18 cellular contexts compared by ENCODE assay signal in genomic region chr5:71790433-71790832, GRCh38.
"Had no signal": no experiment of that assay in that cellular context is flagged by ENCODE, and none has a peak within 500 bp of the region (broad histone marks: within the 10 kb centered on the region; RNA-seq: fewer than 3 reads in every experiment).

No MANE protein-coding gene starts in this region.

- ATAC-seq: activated CD4-positive, alpha-beta T cell treated with anti-CD3 and anti-CD28 coated beads for 36 hours; activated CD8-positive, alpha-beta memory T cell treated with anti-CD3 and anti-CD28 coated beads, Interleukin-2, amount 10 ng/mL, durations not matched to agents 7 days and 5 days; activated CD8-positive, alpha-beta T cell treated with anti-CD3 and anti-CD28 coated beads, Interleukin-2, amount 10 ng/mL, durations not matched to agents 7 days and 5 days; activated naive CD4-positive, alpha-beta T cell treated with anti-CD3 and anti-CD28 coated beads, Interleukin-2, amount 50 U/mL, for 72 hours; gastroesophageal sphincter; left cardiac atrium; pancreas; sciatic nerve; stimulated activated effector memory CD8-positive, alpha-beta T cell treated with anti-CD3 and anti-CD28 coated beads, Interleukin-12 subunit alpha, Interleukin-12 subunit beta, amount 100 ng/mL, for 72 hours had no signal

- DNase-seq: activated CD4-positive, alpha-beta T cell treated with anti-CD3 and anti-CD28 coated beads for 36 hours; activated CD4-positive, CD25-positive, alpha-beta regulatory T cell; activated CD8-positive, alpha-beta memory T cell treated with anti-CD3 and anti-CD28 coated beads, Interleukin-2, amount 10 ng/mL, durations not matched to agents 7 days and 5 days; activated CD8-positive, alpha-beta T cell treated with anti-CD3 and anti-CD28 coated beads, Interleukin-2, amount 10 ng/mL, durations not matched to agents 7 days and 5 days; activated naive CD4-positive, alpha-beta T cell; activated T-cell treated with anti-CD3 and anti-CD28 coated beads, Interleukin-2, amount 50 U/mL, for 48 hours; central memory CD4-positive, alpha-beta T cell; left cardiac atrium; mammary epithelial cell; nucleus accumbens; pancreas; retina; stimulated activated CD4-positive, alpha-beta T cell treated with anti-CD3 and anti-CD28 coated beads, Interleukin-4, amount 100 ng/mL, for 24 hours; uterus had no signal
